Comparison of ENCODE assay signal across 31 cellular contexts in genomic region chr9:32533816-32534215, GRCh38.
"Had no signal": no experiment of that assay in that cellular context is flagged by ENCODE, and none has a peak within 500 bp of the region (broad histone marks: within the 10 kb centered on the region; RNA-seq: fewer than 3 reads in every experiment).

No MANE protein-coding gene starts in this region.

- H3K4me3 ChIP-seq: ascending aorta had no signal

- ATAC-seq: activated CD8-positive, alpha-beta T cell treated with anti-CD3 and anti-CD28 coated beads for 36 hours; activated naive CD8-positive, alpha-beta T cell treated with anti-CD3 and anti-CD28 coated beads, Interleukin-2, amount 50 U/mL, for 24 hours; activated T-cell treated with anti-CD3 and anti-CD28 coated beads, Interleukin-2, amount 50 U/mL, for 4 hours; T-cell had no signal

- H3K4me1 Mint-ChIP-seq: activated B cell treated with CpG ODN at 0.5 μM for 24 hours; activated CD4-positive, alpha-beta T cell treated with anti-CD3 and anti-CD28 coated beads, Interleukin-2, amount 10 ng/mL, durations not matched to agents 24 days and 14 days; activated naive CD4-positive, alpha-beta T cell treated with anti-CD3 and anti-CD28 coated beads, Interleukin-2, amount 10 ng/mL, durations not matched to agents 7 days and 5 days; activated naive CD4-positive, alpha-beta T cell treated with anti-CD3 and anti-CD28 coated beads, Interleukin-2, amount 50 U/mL, for 24 hours; activated naive CD8-positive, alpha-beta T cell treated with anti-CD3 and anti-CD28 coated beads, Interleukin-2, amount 10 ng/mL, durations not matched to agents 7 days and 5 days; brain had no signal

- H3K4me1 ChIP-seq: ascending aorta had no signal

- H3K27ac ChIP-seq: ascending aorta, VCaP had no signal

- H3K9me3 ChIP-seq: ascending aorta had no signal

- H3K27me3 Mint-ChIP-seq: activated B cell treated with CpG ODN at 0.5 μM for 24 hours; activated CD4-positive, alpha-beta memory T cell treated with anti-CD3 and anti-CD28 coated beads for 36 hours; activated CD4-positive, alpha-beta T cell treated with anti-CD3 and anti-CD28 coated beads, Interleukin-2, amount 10 ng/mL, durations not matched to agents 24 days and 14 days; activated CD8-positive, alpha-beta T cell treated with anti-CD3 and anti-CD28 coated beads for 36 hours; activated naive CD4-positive, alpha-beta T cell treated with anti-CD3 and anti-CD28 coated beads, Interleukin-2, amount 10 ng/mL, durations not matched to agents 7 days and 5 days; activated naive CD4-positive, alpha-beta T cell treated with anti-CD3 and anti-CD28 coated beads, Interleukin-2, amount 50 U/mL, for 24 hours; activated naive CD8-positive, alpha-beta T cell; activated naive CD8-positive, alpha-beta T cell treated with anti-CD3 and anti-CD28 coated beads, Interleukin-2, amount 10 ng/mL, durations not matched to agents 7 days and 5 days; activated naive CD8-positive, alpha-beta T cell treated with anti-CD3 and anti-CD28 coated beads, Interleukin-2, amount 50 U/mL, for 24 hours; brain; T-cell had no signal

- H3K27ac Mint-ChIP-seq: activated B cell treated with CpG ODN at 0.5 μM for 24 hours; activated CD4-positive, alpha-beta memory T cell treated with anti-CD3 and anti-CD28 coated beads for 36 hours; activated CD4-positive, alpha-beta T cell treated with anti-CD3 and anti-CD28 coated beads, Interleukin-2, amount 10 ng/mL, durations not matched to agents 24 days and 14 days; activated CD8-positive, alpha-beta T cell treated with anti-CD3 and anti-CD28 coated beads for 36 hours; activated naive CD4-positive, alpha-beta T cell treated with anti-CD3 and anti-CD28 coated beads, Interleukin-2, amount 10 ng/mL, durations not matched to agents 7 days and 5 days; activated naive CD4-positive, alpha-beta T cell treated with anti-CD3 and anti-CD28 coated beads, Interleukin-2, amount 50 U/mL, for 24 hours; activated naive CD8-positive, alpha-beta T cell; activated naive CD8-positive, alpha-beta T cell treated with anti-CD3 and anti-CD28 coated beads, Interleukin-2, amount 10 ng/mL, durations not matched to agents 7 days and 5 days; activated naive CD8-positive, alpha-beta T cell treated with anti-CD3 and anti-CD28 coated beads, Interleukin-2, amount 50 U/mL, for 24 hours; activated T-helper 2 cell treated with anti-CD3 and anti-CD28 coated beads, Interferon-gamma antibody, Interleukin-2, Interleukin-4, amounts not matched to agents 10 μg/mL and 5 μg/mL and 100 μg/mL, durations not matched to agents 14 hours and 24 hours and 36 hours; brain; T-cell; T-helper 2 cell treated with Interferon-gamma antibody and Interleukin-4, amounts not matched to agents 5 μg/mL and 100 μg/mL, for 36 hours had no signal

- H3K4me3 Mint-ChIP-seq: activated B cell treated with CpG ODN at 0.5 μM for 24 hours; activated CD4-positive, alpha-beta memory T cell treated with anti-CD3 and anti-CD28 coated beads for 36 hours; activated CD4-positive, alpha-beta T cell treated with anti-CD3 and anti-CD28 coated beads, Interleukin-2, amount 10 ng/mL, durations not matched to agents 24 days and 14 days; activated CD8-positive, alpha-beta T cell treated with anti-CD3 and anti-CD28 coated beads for 36 hours; activated naive CD4-positive, alpha-beta T cell treated with anti-CD3 and anti-CD28 coated beads, Interleukin-2, amount 10 ng/mL, durations not matched to agents 7 days and 5 days; activated naive CD4-positive, alpha-beta T cell treated with anti-CD3 and anti-CD28 coated beads, Interleukin-2, amount 50 U/mL, for 24 hours; activated naive CD8-positive, alpha-beta T cell; activated naive CD8-positive, alpha-beta T cell treated with anti-CD3 and anti-CD28 coated beads, Interleukin-2, amount 10 ng/mL, durations not matched to agents 7 days and 5 days; activated naive CD8-positive, alpha-beta T cell treated with anti-CD3 and anti-CD28 coated beads, Interleukin-2, amount 50 U/mL, for 24 hours; activated T-cell treated with anti-CD3 and anti-CD28 coated beads, Interleukin-2, amount 50 U/mL, for 4 hours; brain; T-cell; T-helper 2 cell treated with Interferon-gamma antibody and Interleukin-4, amounts not matched to agents 5 μg/mL and 100 μg/mL, for 36 hours had no signal

- H3K9me3 Mint-ChIP-seq: activated B cell treated with CpG ODN at 0.5 μM for 24 hours; activated CD4-positive, alpha-beta memory T cell treated with anti-CD3 and anti-CD28 coated beads for 36 hours; activated CD4-positive, alpha-beta T cell treated with anti-CD3 and anti-CD28 coated beads, Interleukin-2, amount 10 ng/mL, durations not matched to agents 24 days and 14 days; activated CD8-positive, alpha-beta T cell treated with anti-CD3 and anti-CD28 coated beads for 36 hours; activated naive CD4-positive, alpha-beta T cell treated with anti-CD3 and anti-CD28 coated beads, Interleukin-2, amount 10 ng/mL, durations not matched to agents 7 days and 5 days; activated naive CD4-positive, alpha-beta T cell treated with anti-CD3 and anti-CD28 coated beads, Interleukin-2, amount 50 U/mL, for 24 hours; activated naive CD8-positive, alpha-beta T cell treated with anti-CD3 and anti-CD28 coated beads, Interleukin-2, amount 10 ng/mL, durations not matched to agents 7 days and 5 days; activated naive CD8-positive, alpha-beta T cell treated with anti-CD3 and anti-CD28 coated beads, Interleukin-2, amount 50 U/mL, for 24 hours; activated T-cell treated with anti-CD3 and anti-CD28 coated beads, Interleukin-2, amount 50 U/mL, for 4 hours; activated T-helper 2 cell treated with anti-CD3 and anti-CD28 coated beads, Interferon-gamma antibody, Interleukin-2, Interleukin-4, amounts not matched to agents 10 μg/mL and 5 μg/mL and 100 μg/mL, durations not matched to agents 14 hours and 24 hours and 36 hours; T-cell; T-helper 2 cell treated with Interferon-gamma antibody and Interleukin-4, amounts not matched to agents 5 μg/mL and 100 μg/mL, for 36 hours had no signal

- H3K27me3 ChIP-seq: ascending aorta had no signal

- DNase-seq: activated B cell treated with CpG ODN at 0.5 μM for 24 hours; activated CD4-positive, alpha-beta memory T cell treated with anti-CD3 and anti-CD28 coated beads for 36 hours; activated CD4-positive, alpha-beta T cell treated with anti-CD3 and anti-CD28 coated beads for 4 hours; activated CD4-positive, alpha-beta T cell treated with anti-CD3 and anti-CD28 coated beads, Interleukin-2, amount 10 ng/mL, durations not matched to agents 24 days and 14 days; activated CD4-positive, alpha-beta T cell treated with anti-CD3 and anti-CD28 coated beads, Interleukin-2, amount 50 U/mL, for 1 hour; activated CD4-positive, alpha-beta T cell treated with anti-CD3 and anti-CD28 coated beads, Interleukin-2, amount 50 U/mL, for 4 hours; activated CD4-positive, CD25-positive, alpha-beta regulatory T cell treated with anti-CD3 and anti-CD28 coated beads, Interleukin-2, amount 50 U/mL, for 72 hours; activated CD8-positive, alpha-beta memory T cell treated with anti-CD3 and anti-CD28 coated beads, Interleukin-2, amount 50 U/mL, for 4 hours; activated CD8-positive, alpha-beta T cell treated with anti-CD3 and anti-CD28 coated beads for 36 hours; activated effector memory CD4-positive, alpha-beta T cell treated with Interleukin-2 at 50 U/mL for 16 hours; activated gamma-delta T cell; activated naive CD4-positive, alpha-beta T cell treated with anti-CD3 and anti-CD28 coated beads, Interleukin-2, amount 10 ng/mL, durations not matched to agents 7 days and 5 days; activated naive CD4-positive, alpha-beta T cell treated with Interleukin-2 at 50 U/mL for 16 hours; activated naive CD8-positive, alpha-beta T cell treated with anti-CD3 and anti-CD28 coated beads, Interleukin-2, amount 10 ng/mL, durations not matched to agents 7 days and 5 days; activated naive CD8-positive, alpha-beta T cell treated with anti-CD3 and anti-CD28 coated beads, Interleukin-2, amount 50 U/mL, for 24 hours; activated T-cell treated with anti-CD3 and anti-CD28 coated beads for 4 hours; activated T-cell treated with anti-CD3 and anti-CD28 coated beads, Interleukin-2, amount 50 U/mL, for 1 hour; activated T-cell treated with anti-CD3 and anti-CD28 coated beads, Interleukin-2, amount 50 U/mL, for 4 hours; amygdala; anterior cingulate cortex; central memory CD4-positive, alpha-beta T cell; T-cell; T-helper 2 cell; T-helper 9 cell had no signal
